Comparison of ENCODE assay signal across 16 cellular contexts in the genomic region with DNA sequence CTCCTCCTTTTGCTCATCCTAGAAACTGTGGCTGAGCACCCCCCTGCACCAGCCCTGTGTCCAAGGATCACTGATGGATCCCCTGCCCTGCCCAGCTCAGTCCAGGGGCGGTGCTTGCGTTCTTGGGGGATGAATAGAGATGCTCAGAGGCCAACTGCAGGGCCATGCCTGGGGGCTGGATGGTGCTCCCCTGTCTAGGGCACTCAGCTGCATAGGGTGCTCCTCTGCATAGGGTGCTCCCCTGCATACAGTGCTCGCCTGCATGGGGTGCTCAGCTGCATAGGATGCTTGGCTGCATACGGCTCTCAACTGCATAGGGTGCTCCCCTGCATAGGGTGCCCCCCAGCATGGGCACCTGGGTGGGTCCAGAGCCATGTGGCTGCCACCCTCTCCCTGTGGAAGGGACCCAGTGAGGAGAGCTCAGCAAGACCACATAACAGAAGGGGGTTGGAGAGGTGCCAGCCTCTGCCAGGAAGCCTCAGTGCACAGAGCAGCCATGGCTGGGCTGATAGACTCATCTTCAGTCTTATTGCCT.
DNase-seq lines count a peak whose midpoint lies in the region; ATAC-seq, FAIRE-seq and TF ChIP-seq lines count a peak whose summit lies in the region.
"Had no signal": no experiment of that assay in that cellular context is flagged by ENCODE, and none has a peak within 500 bp of the region (broad histone marks: within the 10 kb centered on the region; RNA-seq: fewer than 3 reads in every experiment).

No MANE protein-coding gene starts in this region.

- H3K27me3 Mint-ChIP-seq in activated CD8-positive, alpha-beta T cell treated with anti-CD3 and anti-CD28 coated beads, Interleukin-2, amount 10 ng/mL, durations not matched to agents 7 days and 5 days (ENCODE audit: low read depth) = no peaks in the 10 kb centered on the region
- H3K27me3 Mint-ChIP-seq in activated CD8-positive, alpha-beta T cell treated with anti-CD3 and anti-CD28 coated beads for 36 hours = no peaks in the 10 kb centered on the region
- no peaks in the 10 kb centered on the region for H3K27me3 Mint-ChIP-seq in stimulated activated naive CD8-positive, alpha-beta T cell treated with anti-CD3 and anti-CD28 coated beads, Interleukin-15, amount 100 ng/mL, for 72 hours
- H3K27me3 Mint-ChIP-seq: CD4-positive, alpha-beta T cell had no signal

- no peaks in the 10 kb centered on the region for H3K4me1 Mint-ChIP-seq in activated CD8-positive, alpha-beta T cell treated with anti-CD3 and anti-CD28 coated beads, Interleukin-2, amount 10 ng/mL, durations not matched to agents 7 days and 5 days (ENCODE audit: low read depth)
- no peaks in the 10 kb centered on the region for H3K4me1 Mint-ChIP-seq in activated CD8-positive, alpha-beta T cell treated with anti-CD3 and anti-CD28 coated beads for 36 hours (ENCODE audit: low read depth)
- no peaks in the 10 kb centered on the region for H3K4me1 Mint-ChIP-seq in stimulated activated naive CD8-positive, alpha-beta T cell treated with anti-CD3 and anti-CD28 coated beads, Interleukin-15, amount 100 ng/mL, for 72 hours

- TF ChIP-seq POLR2A in uterus (IDR thresholded peaks at IDR 0.05) = no peak

- peak; percentile 11 for DNase-seq in activated CD8-positive, alpha-beta T cell treated with anti-CD3 and anti-CD28 coated beads, Interleukin-2, amount 10 ng/mL, durations not matched to agents 7 days and 5 days
- DNase-seq in activated CD8-positive, alpha-beta T cell treated with anti-CD3 and anti-CD28 coated beads for 36 hours = no peak
- no peak for DNase-seq in stimulated activated naive CD8-positive, alpha-beta T cell treated with anti-CD3 and anti-CD28 coated beads, Interleukin-15, amount 100 ng/mL, for 72 hours
- DNase-seq in stimulated activated naive CD8-positive, alpha-beta T cell treated with anti-CD3 and anti-CD28 coated beads, Interleukin-15, Interleukin-2, amounts not matched to agents 100 U/mL and 50 U/mL, for 24 hours = no peak
- DNase-seq in kidney (peak; percentile 60), CD1c-positive myeloid dendritic cell (ENCODE audit: extremely low spot score) (no peak), uterus (no peak)
- DNase-seq: 8988T; CD4-positive, alpha-beta T cell; DMS79; H7 had no signal

- peaks cover 7% of the 10 kb centered on the region for H3K9me3 Mint-ChIP-seq in activated CD8-positive, alpha-beta T cell treated with anti-CD3 and anti-CD28 coated beads, Interleukin-2, amount 10 ng/mL, durations not matched to agents 7 days and 5 days (ENCODE audit: insufficient read depth)
- peaks cover 9% of the 10 kb centered on the region for H3K9me3 Mint-ChIP-seq in activated CD8-positive, alpha-beta T cell treated with anti-CD3 and anti-CD28 coated beads for 36 hours
- H3K9me3 Mint-ChIP-seq in stimulated activated naive CD8-positive, alpha-beta T cell treated with anti-CD3 and anti-CD28 coated beads, Interleukin-15, amount 100 ng/mL, for 72 hours = peaks cover 7 to 8% of the 10 kb centered on the region in 2 donors

- POLR2A ChIA-PET in activated CD8-positive, alpha-beta T cell treated with anti-CD3 and anti-CD28 coated beads, Interleukin-2, amount 10 ng/mL, durations not matched to agents 7 days and 5 days (lab: Charles Lee) = no interaction called here
- POLR2A ChIA-PET in activated CD8-positive, alpha-beta T cell treated with anti-CD3 and anti-CD28 coated beads for 36 hours (lab: Charles Lee) = no interaction called here

- H3K27ac ChIP-seq in kidney (ENCODE audit: low read depth in 2 of 2, low read length in 2 of 2) (no peak overlapping the region), uterus (no peak overlapping the region)
- H3K27ac ChIP-seq: BLaER1 treated with 17β-estradiol and CSF1 and Interleukin-3, amounts not matched to agents 10 nM and 100 nM had no signal

- no peak overlapping the region for H3K4me3 Mint-ChIP-seq in activated CD8-positive, alpha-beta T cell treated with anti-CD3 and anti-CD28 coated beads, Interleukin-2, amount 10 ng/mL, durations not matched to agents 7 days and 5 days
- no peak overlapping the region for H3K4me3 Mint-ChIP-seq in activated CD8-positive, alpha-beta T cell treated with anti-CD3 and anti-CD28 coated beads for 36 hours
- no peak overlapping the region for H3K4me3 Mint-ChIP-seq in stimulated activated naive CD8-positive, alpha-beta T cell treated with anti-CD3 and anti-CD28 coated beads, Interleukin-15, amount 100 ng/mL, for 72 hours
- H3K4me3 Mint-ChIP-seq: CD4-positive, alpha-beta T cell; GM23338 had no signal

- H3K36me3 Mint-ChIP-seq in activated CD8-positive, alpha-beta T cell treated with anti-CD3 and anti-CD28 coated beads, Interleukin-2, amount 10 ng/mL, durations not matched to agents 7 days and 5 days (ENCODE audit: low read depth) = no peaks in the 10 kb centered on the region
- no peaks in the 10 kb centered on the region for H3K36me3 Mint-ChIP-seq in activated CD8-positive, alpha-beta T cell treated with anti-CD3 and anti-CD28 coated beads for 36 hours (ENCODE audit: low read depth)

- no peaks in the 10 kb centered on the region for H3K27me3 ChIP-seq in uterus
- H3K27me3 ChIP-seq: BLaER1 treated with 17β-estradiol and CSF1 and Interleukin-3, amounts not matched to agents 10 nM and 100 nM had no signal

- intact Hi-C loops in activated CD8-positive, alpha-beta T cell treated with anti-CD3 and anti-CD28 coated beads for 36 hours (cut with micrococcal nuclease) = no loop called here
- intact Hi-C loops in kidney (cut with DNase I) = loop anchor here (10.0 kb wide), 1 partner anchor 207 kb away; no protein-coding TSS in a partner anchor
- intact Hi-C loops in uterus (cut with DNase I; ENCODE audit: low total_unique reads) = no loop called here

- CTCF ChIA-PET in activated CD8-positive, alpha-beta T cell treated with anti-CD3 and anti-CD28 coated beads, Interleukin-2, amount 10 ng/mL, durations not matched to agents 7 days and 5 days (lab: Charles Lee) = no interaction called here
- CTCF ChIA-PET in activated CD8-positive, alpha-beta T cell treated with anti-CD3 and anti-CD28 coated beads for 36 hours (lab: Charles Lee) = no interaction called here

- no peaks in the 10 kb centered on the region for H3K36me3 ChIP-seq in kidney (ENCODE audit: control insufficient read depth in 1 of 2, insufficient read depth in 2 of 2, low read length in 2 of 2)
- H3K36me3 ChIP-seq in uterus = no peaks in the 10 kb centered on the region

- FAIRE-seq in kidney (lab: Jason Lieb, UNC) = no peak
- FAIRE-seq: GM12878, GM18507 had no signal

- H3K9me3 ChIP-seq in kidney (ENCODE audit: control insufficient read depth in 1 of 2, low read length in 2 of 2) = peaks cover under 1 to 6% of the 10 kb centered on the region in 2 donors
- no peaks in the 10 kb centered on the region for H3K9me3 ChIP-seq in uterus

- no peak for ATAC-seq in activated CD8-positive, alpha-beta T cell treated with anti-CD3 and anti-CD28 coated beads, Interleukin-2, amount 10 ng/mL, durations not matched to agents 7 days and 5 days
- no peak for ATAC-seq in activated CD8-positive, alpha-beta T cell treated with anti-CD3 and anti-CD28 coated beads for 36 hours
- ATAC-seq in stimulated activated naive CD8-positive, alpha-beta T cell treated with anti-CD3 and anti-CD28 coated beads, Interleukin-15, amount 100 ng/mL, for 72 hours = peak; percentile 11
- no peak for ATAC-seq in stimulated activated naive CD8-positive, alpha-beta T cell treated with anti-CD3 and anti-CD28 coated beads, Interleukin-15, Interleukin-2, amounts not matched to agents 100 U/mL and 50 U/mL, for 24 hours
- no peak for ATAC-seq in HG03460 (IDR thresholded peaks at IDR 0.05; ENCODE audit: unreplicated experiment)
- ATAC-seq: GM12878, GM23338 had no signal

- H3K4me1 ChIP-seq in kidney (ENCODE audit: control insufficient read depth in 1 of 2, insufficient read depth in 1 of 2, low read depth in 1 of 2, low read length in 2 of 2) (peaks cover 0 to 5% of the 10 kb centered on the region in 2 donors), uterus (no peaks in the 10 kb centered on the region)

- no peak overlapping the region for H3K27ac Mint-ChIP-seq in activated CD8-positive, alpha-beta T cell treated with anti-CD3 and anti-CD28 coated beads, Interleukin-2, amount 10 ng/mL, durations not matched to agents 7 days and 5 days
- H3K27ac Mint-ChIP-seq in activated CD8-positive, alpha-beta T cell treated with anti-CD3 and anti-CD28 coated beads for 36 hours = no peak overlapping the region
- H3K27ac Mint-ChIP-seq in stimulated activated naive CD8-positive, alpha-beta T cell treated with anti-CD3 and anti-CD28 coated beads, Interleukin-15, amount 100 ng/mL, for 72 hours = peak overlapping the region in 1 of 2 donors; percentile 37
- H3K27ac Mint-ChIP-seq: CD4-positive, alpha-beta T cell; GM23338 had no signal

- no peak overlapping the region for H3K4me3 ChIP-seq in kidney (ENCODE audit: low read length in 2 of 2)
- H3K4me3 ChIP-seq in uterus = no peak overlapping the region
- H3K4me3 ChIP-seq: BLaER1 treated with 17β-estradiol and CSF1 and Interleukin-3, amounts not matched to agents 10 nM and 100 nM; GM12878; GM23338 had no signal

- no peak overlapping the region for H3K9ac ChIP-seq in kidney (ENCODE audit: low read length in 2 of 2)
- H3K9ac ChIP-seq: BLaER1 treated with 17β-estradiol and CSF1 and Interleukin-3, amounts not matched to agents 10 nM and 100 nM had no signal

- TF ChIP-seq CTCF in activated CD8-positive, alpha-beta T cell treated with anti-CD3 and anti-CD28 coated beads for 36 hours (IDR thresholded peaks at IDR 0.05) = no peak
- no peak for TF ChIP-seq CTCF in kidney (IDR thresholded peaks at IDR 0.05; ENCODE audit: borderline replicate concordance, extremely low read depth, insufficient read depth)
- no peak for TF ChIP-seq CTCF in uterus (IDR thresholded peaks at IDR 0.05)

Comparison
In these comparisons a context has a peak if more than half of its experiments do, and no peak if none do; other contexts are left out.
1. DNase-seq: peak in activated CD8-positive, alpha-beta T cell treated with anti-CD3 and anti-CD28 coated beads, Interleukin-2, amount 10 ng/mL, durations not matched to agents 7 days and 5 days (single experiment) and kidney (single experiment); none in activated CD8-positive, alpha-beta T cell treated with anti-CD3 and anti-CD28 coated beads for 36 hours (single experiment), stimulated activated naive CD8-positive, alpha-beta T cell treated with anti-CD3 and anti-CD28 coated beads, Interleukin-15, amount 100 ng/mL, for 72 hours (0 of 2), stimulated activated naive CD8-positive, alpha-beta T cell treated with anti-CD3 and anti-CD28 coated beads, Interleukin-15, Interleukin-2, amounts not matched to agents 100 U/mL and 50 U/mL, for 24 hours (single experiment), CD1c-positive myeloid dendritic cell (single experiment) and uterus (0 of 2).